ENCODE assay signal across 23 cellular contexts in the genomic region with DNA sequence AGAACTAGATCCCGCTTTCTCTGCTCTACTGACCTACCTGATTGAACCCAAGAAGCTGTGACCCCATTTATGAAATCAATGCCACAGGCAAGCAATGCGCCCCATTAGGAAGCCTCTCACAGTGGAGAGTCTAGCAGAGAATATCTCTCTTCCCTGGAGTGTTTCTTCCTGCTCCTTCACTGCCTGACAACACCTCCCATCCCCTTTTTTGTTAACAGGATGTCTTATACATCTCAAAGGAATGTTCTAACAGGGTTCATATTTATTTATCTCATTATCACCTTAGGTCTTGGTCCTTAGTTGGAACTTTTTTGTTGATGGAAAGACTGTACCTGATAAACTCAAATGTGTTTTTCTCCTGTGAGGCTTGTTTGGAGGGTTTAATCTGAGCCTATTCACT. TPM values are rescaled to one million over a fixed set of nuclear protein-coding genes. Genes with fewer than 3 reads are reported as not detected.
"Had no signal": no experiment of that assay in that cellular context is flagged by ENCODE, and none has a peak within 500 bp of the region (broad histone marks: within the 10 kb centered on the region; RNA-seq: fewer than 3 reads in every experiment).

No MANE protein-coding gene starts in this region.

- H3K27ac Mint-ChIP-seq: activated CD4-positive, alpha-beta T cell treated with anti-CD3 and anti-CD28 coated beads for 36 hours; activated naive CD8-positive, alpha-beta T cell treated with anti-CD3 and anti-CD28 coated beads for 36 hours; activated T-helper 1 cell treated with anti-CD3 and anti-CD28 coated beads, Interleukin-12 subunit alpha, Interleukin-12 subunit beta, Interleukin-2, Interleukin-4 antibody, amounts not matched to agents 30 ng/mL and 10 ng/mL and 1 ng/mL, durations not matched to agents 14 hours and 24 hours and 36 hours; endodermal cell; immature natural killer cell; natural killer cell; stimulated activated memory B cell treated with anti-CD40 and anti-IgM and Interleukin-4, amounts not matched to agents 10 μg/mL and 1 μg/mL and 100 μg/mL, for 72 hours; type B pancreatic cell; WTC11 had no signal

- FAIRE-seq: colon, TTC549 had no signal

- H3K4me3 ChIP-seq: heart right ventricle, testis had no signal

- H3K4me1 ChIP-seq: heart right ventricle, parathyroid adenoma, testis had no signal

- H3K27me3 ChIP-seq: heart right ventricle, neutrophil, testis had no signal

- H3K36me3 ChIP-seq: heart right ventricle, neutrophil had no signal

- H3K9ac ChIP-seq: parathyroid adenoma had no signal

- H3K36me3 Mint-ChIP-seq: activated naive CD8-positive, alpha-beta T cell treated with anti-CD3 and anti-CD28 coated beads for 36 hours; immature natural killer cell; natural killer cell; stimulated activated memory B cell treated with anti-CD40 and anti-IgM and Interleukin-4, amounts not matched to agents 10 μg/mL and 1 μg/mL and 100 μg/mL, for 72 hours; WTC11 had no signal

- H3K4me1 Mint-ChIP-seq: activated CD4-positive, alpha-beta T cell treated with anti-CD3 and anti-CD28 coated beads for 36 hours; activated naive CD8-positive, alpha-beta T cell treated with anti-CD3 and anti-CD28 coated beads for 36 hours; immature natural killer cell; natural killer cell; stimulated activated memory B cell treated with anti-CD40 and anti-IgM and Interleukin-4, amounts not matched to agents 10 μg/mL and 1 μg/mL and 100 μg/mL, for 72 hours had no signal

- H3K27ac ChIP-seq: heart right ventricle, neutrophil, parathyroid adenoma, testis had no signal

- H3K9me3 ChIP-seq: heart right ventricle, neutrophil, testis had no signal

- H3K27me3 Mint-ChIP-seq: activated CD4-positive, alpha-beta T cell treated with anti-CD3 and anti-CD28 coated beads for 36 hours; activated naive CD8-positive, alpha-beta T cell treated with anti-CD3 and anti-CD28 coated beads for 36 hours; stimulated activated memory B cell treated with anti-CD40 and anti-IgM and Interleukin-4, amounts not matched to agents 10 μg/mL and 1 μg/mL and 100 μg/mL, for 72 hours; type B pancreatic cell had no signal

- ATAC-seq: activated CD4-positive, alpha-beta T cell treated with anti-CD3 and anti-CD28 coated beads for 36 hours; heart right ventricle; natural killer cell; sciatic nerve; stimulated activated memory B cell treated with anti-CD40 and anti-IgM and Interleukin-4, amounts not matched to agents 10 μg/mL and 1 μg/mL and 100 μg/mL, for 72 hours; WTC11 had no signal

- DNase-seq: activated CD4-positive, alpha-beta T cell treated with anti-CD3 and anti-CD28 coated beads for 36 hours; activated CD4-positive, alpha-beta T cell treated with anti-CD3 and anti-CD28 coated beads, Interleukin-2, amount 50 U/mL, for 48 hours; activated naive CD4-positive, alpha-beta T cell; activated naive CD8-positive, alpha-beta T cell treated with anti-CD3 and anti-CD28 coated beads for 36 hours; amniotic stem cell; central memory CD4-positive, alpha-beta T cell; endodermal cell; heart right ventricle; immature natural killer cell; mesenchymal stem cell; natural killer cell; stimulated activated CD4-positive, alpha-beta T cell treated with anti-CD3 and anti-CD28 coated beads, Interleukin-4, amount 100 ng/mL, for 4 hours; testis had no signal

- H3K4me3 Mint-ChIP-seq: activated CD4-positive, alpha-beta T cell treated with anti-CD3 and anti-CD28 coated beads for 36 hours; activated naive CD8-positive, alpha-beta T cell treated with anti-CD3 and anti-CD28 coated beads for 36 hours; activated T-helper 1 cell treated with anti-CD3 and anti-CD28 coated beads, Interleukin-12 subunit alpha, Interleukin-12 subunit beta, Interleukin-2, Interleukin-4 antibody, amounts not matched to agents 30 ng/mL and 10 ng/mL and 1 ng/mL, durations not matched to agents 14 hours and 24 hours and 36 hours; endodermal cell; immature natural killer cell; natural killer cell; stimulated activated memory B cell treated with anti-CD40 and anti-IgM and Interleukin-4, amounts not matched to agents 10 μg/mL and 1 μg/mL and 100 μg/mL, for 72 hours; type B pancreatic cell; WTC11 had no signal

- H3K9me3 Mint-ChIP-seq: activated naive CD8-positive, alpha-beta T cell treated with anti-CD3 and anti-CD28 coated beads for 36 hours; activated T-helper 1 cell treated with anti-CD3 and anti-CD28 coated beads, Interleukin-12 subunit alpha, Interleukin-12 subunit beta, Interleukin-2, Interleukin-4 antibody, amounts not matched to agents 30 ng/mL and 10 ng/mL and 1 ng/mL, durations not matched to agents 14 hours and 24 hours and 36 hours; endodermal cell; stimulated activated memory B cell treated with anti-CD40 and anti-IgM and Interleukin-4, amounts not matched to agents 10 μg/mL and 1 μg/mL and 100 μg/mL, for 72 hours; type B pancreatic cell; WTC11 had no signal

- H3K79me2 ChIP-seq: parathyroid adenoma had no signal

- H2AFZ ChIP-seq: parathyroid adenoma had no signal

RNA-seq across cellular contexts. Expression of a gene that starts 35.5 kb away (rescaled TPM):
- total RNA-seq: activated CD4-positive, alpha-beta T cell treated with anti-CD3 and anti-CD28 coated beads for 36 hours; activated naive CD8-positive, alpha-beta T cell treated with anti-CD3 and anti-CD28 coated beads for 36 hours; natural killer cell; T-helper 2 cell treated with Interferon-gamma antibody and Interleukin-4, amounts not matched to agents 100 ng/mL and 5 ng/mL, for 36 hours had no signal
